Comparison of ENCODE assay signal across 8 cellular contexts in genomic region chr5:159262472-159262858, GRCh38. TPM values are rescaled to one million over a fixed set of nuclear protein-coding genes. Genes with fewer than 3 reads are reported as not detected.
DNase-seq lines count a peak whose midpoint lies in the region; ATAC-seq and TF ChIP-seq lines count a peak whose summit lies in the region.

No MANE protein-coding gene starts in this region.

- ATAC-seq in HG03045 (IDR thresholded peaks at IDR 0.05; ENCODE audit: unreplicated experiment), result peak; percentile 11
- no peak for ATAC-seq in HG03039 (IDR thresholded peaks at IDR 0.05; ENCODE audit: unreplicated experiment)

- H3K4me3 Mint-ChIP-seq in activated T-cell treated with anti-CD3 and anti-CD28 coated beads, Interleukin-2, amount 50 U/mL, for 24 hours, result peak overlapping the region; percentile 96
- H3K4me3 Mint-ChIP-seq in nephron progenitor cell, result peak overlapping the region; percentile 96

- H3K27me3 Mint-ChIP-seq in activated T-cell treated with anti-CD3 and anti-CD28 coated beads, Interleukin-2, amount 50 U/mL, for 24 hours, result no peaks in the 10 kb centered on the region
- H3K27me3 Mint-ChIP-seq in nephron progenitor cell (ENCODE audit: low read depth, poor library complexity), result peaks cover 36% of the 10 kb centered on the region

- peaks cover 42% of the 10 kb centered on the region for H3K36me3 ChIP-seq in SJSA1

- TF ChIP-seq CTCF in epithelial cell of proximal tubule (conservative IDR thresholded peaks at IDR 0.05; ENCODE audit: low read depth, low read length), result no peak
- TF ChIP-seq CTCF in nephron progenitor cell (IDR thresholded peaks at IDR 0.05), result no peak

- peak overlapping the region; percentile 99 for H3K27ac Mint-ChIP-seq in activated T-cell treated with anti-CD3 and anti-CD28 coated beads, Interleukin-2, amount 50 U/mL, for 24 hours
- peak overlapping the region; percentile 93 for H3K27ac Mint-ChIP-seq in nephron progenitor cell

- H3K9me3 ChIP-seq in SJSA1 (replicated peaks), result no peaks in the 10 kb centered on the region

- H3K4me3 ChIP-seq in SJSA1 (peak overlapping the region; percentile 85), epithelial cell of proximal tubule (ENCODE audit: low read depth, low read length) (peak overlapping the region; percentile 97)

- H3K4me1 Mint-ChIP-seq in activated T-cell treated with anti-CD3 and anti-CD28 coated beads, Interleukin-2, amount 50 U/mL, for 24 hours (ENCODE audit: low read depth), result peaks cover 47% of the 10 kb centered on the region
- peaks cover 20% of the 10 kb centered on the region for H3K4me1 Mint-ChIP-seq in nephron progenitor cell

- in situ Hi-C loops in G401 (cut with HindIII; ENCODE audit: low sequenced_read_pairs), result no loop called here

- H3K27ac ChIP-seq in SJSA1, result peak overlapping the region; percentile 96

- DNase-seq in activated T-cell treated with anti-CD3 and anti-CD28 coated beads, Interleukin-2, amount 50 U/mL, for 24 hours, result no peak
- no peak for DNase-seq in activated T-cell treated with anti-CD3 and anti-CD28 coated beads, Interleukin-2, amount 50 U/mL, for 1 hour
- DNase-seq in SJSA1 (ENCODE audit: low read depth in 1 of 2, low spot score in 2 of 2) (no peak), epithelial cell of proximal tubule (ENCODE audit: low read depth) (no peak), nephron progenitor cell (no peak), G401 (ENCODE audit: low spot score) (no peak)

- no peaks in the 10 kb centered on the region for H3K9me3 Mint-ChIP-seq in activated T-cell treated with anti-CD3 and anti-CD28 coated beads, Interleukin-2, amount 50 U/mL, for 24 hours
- peaks cover 31% of the 10 kb centered on the region for H3K9me3 Mint-ChIP-seq in nephron progenitor cell

- H3K36me3 Mint-ChIP-seq in activated T-cell treated with anti-CD3 and anti-CD28 coated beads, Interleukin-2, amount 50 U/mL, for 24 hours (ENCODE audit: low read depth), result peaks cover 36% of the 10 kb centered on the region
- H3K36me3 Mint-ChIP-seq in nephron progenitor cell (ENCODE audit: low read depth), result peaks cover 23% of the 10 kb centered on the region

- peaks cover 28% of the 10 kb centered on the region for H3K4me1 ChIP-seq in SJSA1 (replicated peaks)

- H3K27me3 ChIP-seq in SJSA1 (replicated peaks), result no peaks in the 10 kb centered on the region

RNA-seq across cellular contexts. Expression of gene UBLCP1, which starts 0.6 kb away (rescaled TPM):
- 87.0 and 93.9 TPM in 2 replicates for total RNA-seq in SJSA1 (2014; rRNA removed; shearing (Covaris generic))
- total RNA-seq in epithelial cell of proximal tubule, result 30.6 and 33.8 TPM in 2 replicates
- 40.7 and 69.8 TPM in 2 replicates for total RNA-seq in G401 (2014; rRNA removed; shearing (Covaris generic))

RNA-seq across cellular contexts. Expression of gene RNF145, which starts 53.1 kb away (rescaled TPM):
- total RNA-seq in SJSA1 (2014; rRNA removed; shearing (Covaris generic)), result 141 TPM in 2 replicates
- 57.9 and 71.4 TPM in 2 replicates for total RNA-seq in epithelial cell of proximal tubule
- total RNA-seq in G401 (2014; rRNA removed; shearing (Covaris generic)), result 68.6 and 69.0 TPM in 2 replicates
